Comparison of ENCODE assay signal across 2 cellular contexts in genomic region chr16:89383095-89384003, GRCh38.
A peak's percentile ranks its signal among the peaks of the same experiment; 100 is the strongest.
TF ChIP-seq lines count a peak whose summit lies in the region.

No MANE protein-coding gene starts in this region.

TF ChIP-seq in K562, 482 proteins besides CTCF, POLR2A, EP300 and RAD21 (continued from another document and continues in another):
- TF ChIP-seq, protein P1, sequence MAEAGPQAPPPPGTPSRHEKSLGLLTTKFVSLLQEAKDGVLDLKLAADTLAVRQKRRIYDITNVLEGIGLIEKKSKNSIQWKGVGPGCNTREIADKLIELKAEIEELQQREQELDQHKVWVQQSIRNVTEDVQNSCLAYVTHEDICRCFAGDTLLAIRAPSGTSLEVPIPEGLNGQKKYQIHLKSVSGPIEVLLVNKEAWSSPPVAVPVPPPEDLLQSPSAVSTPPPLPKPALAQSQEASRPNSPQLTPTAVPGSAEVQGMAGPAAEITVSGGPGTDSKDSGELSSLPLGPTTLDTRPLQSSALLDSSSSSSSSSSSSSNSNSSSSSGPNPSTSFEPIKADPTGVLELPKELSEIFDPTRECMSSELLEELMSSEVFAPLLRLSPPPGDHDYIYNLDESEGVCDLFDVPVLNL (CRISPR knock-in tag; IDR thresholded peaks at IDR 0.05; ENCODE audit: low read depth): no peak
- TF ChIP-seq PURB (CRISPR knock-in tag; IDR thresholded peaks at IDR 0.05; ENCODE audit: low read depth): no peak
- TF ChIP-seq FUS (optimal IDR thresholded peaks at IDR 0.05; ENCODE audit: low read depth, low read length): no peak
- TF ChIP-seq PKNOX1 (IDR thresholded peaks at IDR 0.05): no peak
- TF ChIP-seq KAT7 (CRISPR knock-in tag; IDR thresholded peaks at IDR 0.05; ENCODE audit: borderline replicate concordance): no peak
- no peak for TF ChIP-seq ZNF609 (CRISPR knock-in tag; IDR thresholded peaks at IDR 0.05; ENCODE audit: borderline replicate concordance)
- TF ChIP-seq MYBL2 (IDR thresholded peaks at IDR 0.05; ENCODE audit: low read depth): no peak
- TF ChIP-seq MYBL2 (CRISPR knock-in tag; IDR thresholded peaks at IDR 0.05; ENCODE audit: borderline replicate concordance): no peak
- TF ChIP-seq, protein P2, sequence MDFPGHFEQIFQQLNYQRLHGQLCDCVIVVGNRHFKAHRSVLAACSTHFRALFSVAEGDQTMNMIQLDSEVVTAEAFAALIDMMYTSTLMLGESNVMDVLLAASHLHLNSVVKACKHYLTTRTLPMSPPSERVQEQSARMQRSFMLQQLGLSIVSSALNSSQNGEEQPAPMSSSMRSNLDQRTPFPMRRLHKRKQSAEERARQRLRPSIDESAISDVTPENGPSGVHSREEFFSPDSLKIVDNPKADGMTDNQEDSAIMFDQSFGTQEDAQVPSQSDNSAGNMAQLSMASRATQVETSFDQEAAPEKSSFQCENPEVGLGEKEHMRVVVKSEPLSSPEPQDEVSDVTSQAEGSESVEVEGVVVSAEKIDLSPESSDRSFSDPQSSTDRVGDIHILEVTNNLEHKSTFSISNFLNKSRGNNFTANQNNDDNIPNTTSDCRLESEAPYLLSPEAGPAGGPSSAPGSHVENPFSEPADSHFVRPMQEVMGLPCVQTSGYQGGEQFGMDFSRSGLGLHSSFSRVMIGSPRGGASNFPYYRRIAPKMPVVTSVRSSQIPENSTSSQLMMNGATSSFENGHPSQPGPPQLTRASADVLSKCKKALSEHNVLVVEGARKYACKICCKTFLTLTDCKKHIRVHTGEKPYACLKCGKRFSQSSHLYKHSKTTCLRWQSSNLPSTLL (IDR thresholded peaks at IDR 0.05): no peak
- no peak for TF ChIP-seq ZKSCAN8 (CRISPR knock-in tag; IDR thresholded peaks at IDR 0.05)
- no peak for TF ChIP-seq FOXP1 (CRISPR knock-in tag; IDR thresholded peaks at IDR 0.05)
- no peak for TF ChIP-seq CREB3 (tag; conservative IDR thresholded peaks at IDR 0.05; ENCODE audit: low read depth)
- TF ChIP-seq NEUROD1 (IDR thresholded peaks at IDR 0.05; ENCODE audit: borderline replicate concordance, low read depth, low read length, partially characterized antibody): peak; percentile 16
- TF ChIP-seq, protein P3, sequence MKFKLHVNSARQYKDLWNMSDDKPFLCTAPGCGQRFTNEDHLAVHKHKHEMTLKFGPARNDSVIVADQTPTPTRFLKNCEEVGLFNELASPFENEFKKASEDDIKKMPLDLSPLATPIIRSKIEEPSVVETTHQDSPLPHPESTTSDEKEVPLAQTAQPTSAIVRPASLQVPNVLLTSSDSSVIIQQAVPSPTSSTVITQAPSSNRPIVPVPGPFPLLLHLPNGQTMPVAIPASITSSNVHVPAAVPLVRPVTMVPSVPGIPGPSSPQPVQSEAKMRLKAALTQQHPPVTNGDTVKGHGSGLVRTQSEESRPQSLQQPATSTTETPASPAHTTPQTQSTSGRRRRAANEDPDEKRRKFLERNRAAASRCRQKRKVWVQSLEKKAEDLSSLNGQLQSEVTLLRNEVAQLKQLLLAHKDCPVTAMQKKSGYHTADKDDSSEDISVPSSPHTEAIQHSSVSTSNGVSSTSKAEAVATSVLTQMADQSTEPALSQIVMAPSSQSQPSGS (CRISPR knock-in tag; IDR thresholded peaks at IDR 0.05): no peak
- TF ChIP-seq CHD1 (IDR thresholded peaks at IDR 0.05; ENCODE audit: low read length): no peak

TF ChIP-seq in HepG2, 621 proteins besides CTCF, POLR2A, EP300 and RAD21 (continued from another document and continues in another):
- TF ChIP-seq SALL1 (CRISPR knock-in tag; IDR thresholded peaks at IDR 0.05) (peak; percentile 21; the same call in 1 of the 2 replicates), DZIP1 (CRISPR knock-in tag; IDR thresholded peaks at IDR 0.05) (0 out of 2 replicates have a peak, but pooled peaks have one; percentile 40), ZBTB38 (CRISPR knock-in tag; IDR thresholded peaks at IDR 0.05) (peak; percentile 95), DRAP1 (CRISPR knock-in tag; IDR thresholded peaks at IDR 0.05) (0 out of 2 replicates have a peak, but pooled peaks have one; percentile 13), ZNF263 (CRISPR knock-in tag; IDR thresholded peaks at IDR 0.05) (peak; percentile 82), ATF7 (IDR thresholded peaks at IDR 0.05) (no peak), ATF7 (CRISPR knock-in tag; IDR thresholded peaks at IDR 0.05) (0 out of 2 replicates have a peak, but pooled peaks have one; percentile 13), ZNF331 (CRISPR knock-in tag; IDR thresholded peaks at IDR 0.05) (0 out of 2 replicates have a peak, but pooled peaks have one; percentile 32), NRL (CRISPR knock-in tag; IDR thresholded peaks at IDR 0.05; ENCODE audit: borderline replicate concordance) (no peak), KLF13 (CRISPR knock-in tag; IDR thresholded peaks at IDR 0.05) (0 out of 2 replicates have a peak, but pooled peaks have one; percentile 20), ATF1 (CRISPR knock-in tag; IDR thresholded peaks at IDR 0.05) (no peak), UBTF (CRISPR knock-in tag; IDR thresholded peaks at IDR 0.05) (peak; percentile 19; the same call in 1 of the 2 replicates), MYC (CRISPR knock-in tag; IDR thresholded peaks at IDR 0.05; ENCODE audit: borderline replicate concordance) (0 out of 2 replicates have a peak, but pooled peaks have one; percentile 26), ZNF235 (CRISPR knock-in tag; IDR thresholded peaks at IDR 0.05; ENCODE audit: borderline replicate concordance) (0 out of 2 replicates have a peak, but pooled peaks have one; percentile 62), SP5 (CRISPR knock-in tag; IDR thresholded peaks at IDR 0.05; ENCODE audit: borderline replicate concordance, low read depth) (peak; percentile 38; the same call in 1 of the 2 replicates)
- TF ChIP-seq, protein P4, sequence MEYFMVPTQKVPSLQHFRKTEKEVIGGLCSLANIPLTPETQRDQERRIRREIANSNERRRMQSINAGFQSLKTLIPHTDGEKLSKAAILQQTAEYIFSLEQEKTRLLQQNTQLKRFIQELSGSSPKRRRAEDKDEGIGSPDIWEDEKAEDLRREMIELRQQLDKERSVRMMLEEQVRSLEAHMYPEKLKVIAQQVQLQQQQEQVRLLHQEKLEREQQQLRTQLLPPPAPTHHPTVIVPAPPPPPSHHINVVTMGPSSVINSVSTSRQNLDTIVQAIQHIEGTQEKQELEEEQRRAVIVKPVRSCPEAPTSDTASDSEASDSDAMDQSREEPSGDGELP (IDR thresholded peaks at IDR 0.05; ENCODE audit: borderline replicate concordance, low read depth): peak; percentile 55; the same call in 1 of the 2 replicates
- TF ChIP-seq, protein P5, sequence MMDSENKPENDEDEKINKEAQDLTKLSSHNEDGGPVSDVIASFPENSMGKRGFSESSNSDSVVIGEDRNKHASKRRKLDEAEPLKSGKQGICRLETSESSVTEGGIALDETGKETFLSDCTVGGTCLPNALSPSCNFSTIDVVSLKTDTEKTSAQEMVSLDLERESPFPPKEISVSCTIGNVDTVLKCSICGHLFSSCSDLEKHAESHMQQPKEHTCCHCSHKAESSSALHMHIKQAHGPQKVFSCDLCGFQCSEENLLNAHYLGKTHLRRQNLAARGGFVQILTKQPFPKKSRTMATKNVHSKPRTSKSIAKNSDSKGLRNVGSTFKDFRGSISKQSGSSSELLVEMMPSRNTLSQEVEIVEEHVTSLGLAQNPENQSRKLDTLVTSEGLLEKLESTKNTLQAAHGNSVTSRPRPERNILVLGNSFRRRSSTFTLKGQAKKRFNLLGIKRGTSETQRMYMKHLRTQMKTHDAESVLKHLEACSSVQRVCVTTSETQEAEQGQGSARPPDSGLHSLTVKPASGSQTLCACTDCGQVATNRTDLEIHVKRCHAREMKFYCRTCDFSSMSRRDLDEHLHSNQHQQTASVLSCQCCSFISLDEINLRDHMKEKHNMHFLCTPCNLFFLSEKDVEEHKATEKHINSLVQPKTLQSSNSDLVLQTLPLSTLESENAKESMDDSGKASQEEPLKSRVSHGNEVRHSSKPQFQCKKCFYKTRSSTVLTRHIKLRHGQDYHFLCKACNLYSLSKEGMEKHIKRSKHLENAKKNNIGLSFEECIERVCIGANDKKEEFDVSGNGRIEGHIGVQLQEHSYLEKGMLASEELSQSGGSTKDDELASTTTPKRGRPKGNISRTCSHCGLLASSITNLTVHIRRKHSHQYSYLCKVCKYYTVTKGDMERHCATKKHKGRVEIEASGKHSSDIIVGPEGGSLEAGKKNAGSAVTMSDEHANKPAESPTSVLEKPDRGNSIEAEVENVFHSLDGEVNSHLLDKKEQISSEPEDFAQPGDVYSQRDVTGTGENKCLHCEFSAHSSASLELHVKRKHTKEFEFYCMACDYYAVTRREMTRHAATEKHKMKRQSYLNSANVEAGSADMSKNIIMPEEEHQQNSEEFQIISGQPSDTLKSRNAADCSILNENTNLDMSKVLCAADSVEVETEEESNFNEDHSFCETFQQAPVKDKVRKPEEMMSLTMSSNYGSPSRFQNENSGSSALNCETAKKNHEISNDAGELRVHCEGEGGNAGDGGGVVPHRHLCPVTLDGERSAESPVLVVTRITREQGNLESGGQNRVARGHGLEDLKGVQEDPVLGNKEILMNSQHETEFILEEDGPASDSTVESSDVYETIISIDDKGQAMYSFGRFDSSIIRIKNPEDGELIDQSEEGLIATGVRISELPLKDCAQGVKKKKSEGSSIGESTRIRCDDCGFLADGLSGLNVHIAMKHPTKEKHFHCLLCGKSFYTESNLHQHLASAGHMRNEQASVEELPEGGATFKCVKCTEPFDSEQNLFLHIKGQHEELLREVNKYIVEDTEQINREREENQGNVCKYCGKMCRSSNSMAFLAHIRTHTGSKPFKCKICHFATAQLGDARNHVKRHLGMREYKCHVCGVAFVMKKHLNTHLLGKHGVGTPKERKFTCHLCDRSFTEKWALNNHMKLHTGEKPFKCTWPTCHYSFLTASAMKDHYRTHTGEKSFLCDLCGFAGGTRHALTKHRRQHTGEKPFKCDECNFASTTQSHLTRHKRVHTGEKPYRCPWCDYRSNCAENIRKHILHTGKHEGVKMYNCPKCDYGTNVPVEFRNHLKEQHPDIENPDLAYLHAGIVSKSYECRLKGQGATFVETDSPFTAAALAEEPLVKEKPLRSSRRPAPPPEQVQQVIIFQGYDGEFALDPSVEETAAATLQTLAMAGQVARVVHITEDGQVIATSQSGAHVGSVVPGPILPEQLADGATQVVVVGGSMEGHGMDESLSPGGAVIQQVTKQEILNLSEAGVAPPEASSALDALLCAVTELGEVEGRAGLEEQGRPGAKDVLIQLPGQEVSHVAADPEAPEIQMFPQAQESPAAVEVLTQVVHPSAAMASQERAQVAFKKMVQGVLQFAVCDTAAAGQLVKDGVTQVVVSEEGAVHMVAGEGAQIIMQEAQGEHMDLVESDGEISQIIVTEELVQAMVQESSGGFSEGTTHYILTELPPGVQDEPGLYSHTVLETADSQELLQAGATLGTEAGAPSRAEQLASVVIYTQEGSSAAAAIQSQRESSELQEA (CRISPR knock-in tag; IDR thresholded peaks at IDR 0.05; ENCODE audit: not compliant biosample characterization): peak; percentile 42
- TF ChIP-seq, protein P6, sequence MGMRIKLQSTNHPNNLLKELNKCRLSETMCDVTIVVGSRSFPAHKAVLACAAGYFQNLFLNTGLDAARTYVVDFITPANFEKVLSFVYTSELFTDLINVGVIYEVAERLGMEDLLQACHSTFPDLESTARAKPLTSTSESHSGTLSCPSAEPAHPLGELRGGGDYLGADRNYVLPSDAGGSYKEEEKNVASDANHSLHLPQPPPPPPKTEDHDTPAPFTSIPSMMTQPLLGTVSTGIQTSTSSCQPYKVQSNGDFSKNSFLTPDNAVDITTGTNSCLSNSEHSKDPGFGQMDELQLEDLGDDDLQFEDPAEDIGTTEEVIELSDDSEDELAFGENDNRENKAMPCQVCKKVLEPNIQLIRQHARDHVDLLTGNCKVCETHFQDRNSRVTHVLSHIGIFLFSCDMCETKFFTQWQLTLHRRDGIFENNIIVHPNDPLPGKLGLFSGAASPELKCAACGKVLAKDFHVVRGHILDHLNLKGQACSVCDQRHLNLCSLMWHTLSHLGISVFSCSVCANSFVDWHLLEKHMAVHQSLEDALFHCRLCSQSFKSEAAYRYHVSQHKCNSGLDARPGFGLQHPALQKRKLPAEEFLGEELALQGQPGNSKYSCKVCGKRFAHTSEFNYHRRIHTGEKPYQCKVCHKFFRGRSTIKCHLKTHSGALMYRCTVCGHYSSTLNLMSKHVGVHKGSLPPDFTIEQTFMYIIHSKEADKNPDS (CRISPR knock-in tag; IDR thresholded peaks at IDR 0.05): no peak
